ENCODE assay signal across 8 cellular contexts in genomic region chr19:11434703-11435056, GRCh38. TPM values are rescaled to one million over a fixed set of nuclear protein-coding genes. Genes with fewer than 3 reads are reported as not detected.
A peak's percentile ranks its signal among the peaks of the same experiment; 100 is the strongest.
DNase-seq lines count a peak whose midpoint lies in the region; ATAC-seq, FAIRE-seq and TF ChIP-seq lines count a peak whose summit lies in the region.

No MANE protein-coding gene starts in this region.

- FAIRE-seq in D721Med (lab: Jason Lieb, UNC), result no peak

- TF ChIP-seq CTCF in chondrocyte (IDR thresholded peaks at IDR 0.05) (no peak), nephron (IDR thresholded peaks at IDR 0.05; ENCODE audit: unreplicated experiment in 3 of 3) (no peak), D721Med (IDR thresholded peaks at IDR 0.05; ENCODE audit: insufficient read depth, missing control alignments) (no peak)

- ATAC-seq in HG03520 (IDR thresholded peaks at IDR 0.05; ENCODE audit: unreplicated experiment), result no peak

- H3K36me3 ChIP-seq in HUES48 (ENCODE audit: control insufficient read depth, insufficient read depth, low read length), result peaks cover 31% of the 10 kb centered on the region

- H3K27me3 Mint-ChIP-seq in T-helper 1 cell treated with Interleukin-12 subunit alpha and Interleukin-12 subunit beta and Interleukin-4 antibody, amounts not matched to agents 30 μg/mL and 1 μg/mL, for 36 hours (ENCODE audit: low read depth), result peaks cover 4% of the 10 kb centered on the region
- H3K27me3 Mint-ChIP-seq in chondrocyte (ENCODE audit: low read depth) (no peaks in the 10 kb centered on the region), nephron (ENCODE audit: low read depth) (no peaks in the 10 kb centered on the region)

- H3K4me3 ChIP-seq in HUES48 (ENCODE audit: low read depth, low read length), result peak overlapping the region; percentile 58

- peaks cover 14% of the 10 kb centered on the region for H3K4me1 Mint-ChIP-seq in T-helper 1 cell treated with Interleukin-12 subunit alpha and Interleukin-12 subunit beta and Interleukin-4 antibody, amounts not matched to agents 30 μg/mL and 1 μg/mL, for 36 hours (ENCODE audit: low read depth)
- H3K4me1 Mint-ChIP-seq in chondrocyte (ENCODE audit: low read depth), result peaks cover 21% of the 10 kb centered on the region
- peaks cover 12% of the 10 kb centered on the region for H3K4me1 Mint-ChIP-seq in nephron

- H3K27ac Mint-ChIP-seq in T-helper 1 cell treated with Interleukin-12 subunit alpha and Interleukin-12 subunit beta and Interleukin-4 antibody, amounts not matched to agents 30 μg/mL and 1 μg/mL, for 36 hours, result peak overlapping the region; percentile 99
- H3K27ac Mint-ChIP-seq in chondrocyte (ENCODE audit: unreplicated experiment), result peak overlapping the region; percentile 96
- peak overlapping the region; percentile 89 to 98 (median 97) for H3K27ac Mint-ChIP-seq in nephron

- H3K9me3 Mint-ChIP-seq in T-helper 1 cell treated with Interleukin-12 subunit alpha and Interleukin-12 subunit beta and Interleukin-4 antibody, amounts not matched to agents 30 μg/mL and 1 μg/mL, for 36 hours, result no peaks in the 10 kb centered on the region
- H3K9me3 Mint-ChIP-seq in chondrocyte (ENCODE audit: low read depth), result no peaks in the 10 kb centered on the region
- no peaks in the 10 kb centered on the region for H3K9me3 Mint-ChIP-seq in nephron

- DNase-seq in T-helper 1 cell (no peak), chondrocyte (ENCODE audit: low spot score) (no peak), D721Med (ENCODE audit: insufficient read length, low spot score) (no peak)
- DNase-seq in stimulated activated CD4-positive, alpha-beta T cell treated with anti-CD3 and anti-CD28 coated beads, Interleukin-4, amount 100 ng/mL, for 1 hour, result no peak

- peak overlapping the region; percentile 100 for H3K4me3 Mint-ChIP-seq in T-helper 1 cell treated with Interleukin-12 subunit alpha and Interleukin-12 subunit beta and Interleukin-4 antibody, amounts not matched to agents 30 μg/mL and 1 μg/mL, for 36 hours
- peak overlapping the region; percentile 100 for H3K4me3 Mint-ChIP-seq in chondrocyte (ENCODE audit: unreplicated experiment)
- peak overlapping the region; percentile 99 to 100 (median 100) for H3K4me3 Mint-ChIP-seq in nephron

- peak overlapping the region; percentile 13 for H3K27ac ChIP-seq in HUES48 (ENCODE audit: low read depth, low read length)

- no peaks in the 10 kb centered on the region for H3K27me3 ChIP-seq in HUES48 (ENCODE audit: control insufficient read depth, insufficient read depth, low read length)

- no peak overlapping the region for H3K9ac ChIP-seq in HUES48 (ENCODE audit: low read depth, low read length)

- H3K9me3 ChIP-seq in HUES48 (ENCODE audit: control insufficient read depth, insufficient read depth, low read length), result no peaks in the 10 kb centered on the region

- H3K4me1 ChIP-seq in HUES48 (ENCODE audit: control insufficient read depth, insufficient read depth, low read length), result peaks cover 11% of the 10 kb centered on the region

- peaks cover 13% of the 10 kb centered on the region for H3K36me3 Mint-ChIP-seq in T-helper 1 cell treated with Interleukin-12 subunit alpha and Interleukin-12 subunit beta and Interleukin-4 antibody, amounts not matched to agents 30 μg/mL and 1 μg/mL, for 36 hours (ENCODE audit: low read depth)
- H3K36me3 Mint-ChIP-seq in chondrocyte (ENCODE audit: low read depth) (peaks cover 2% of the 10 kb centered on the region), nephron (ENCODE audit: low read depth) (peaks cover 26% of the 10 kb centered on the region)

RNA-seq across cellular contexts. Expression of gene ODAD3, which starts 0.2 kb away (rescaled TPM):
- total RNA-seq in chondrocyte, result 0.15 to 0.68 TPM (median 0.31 TPM) in 3 replicates

RNA-seq across cellular contexts. Expression of gene PRKCSH, which starts 0.8 kb away (rescaled TPM):
- 309 to 330 TPM (median 318 TPM) in 3 replicates for total RNA-seq in chondrocyte

RNA-seq across cellular contexts. Expression of gene RGL3, which starts 15.6 kb away (rescaled TPM):
- 0.70 to 0.97 TPM in 2 of 3 replicates, not detected in the other for total RNA-seq in chondrocyte

RNA-seq across cellular contexts. Expression of gene ELAVL3, which starts 46.2 kb away (rescaled TPM):
- 0.07 TPM in 1 of 3 replicates, not detected in the others for total RNA-seq in chondrocyte

RNA-seq across cellular contexts. Expression of gene EPOR, which starts 50.6 kb away (rescaled TPM):
- total RNA-seq in chondrocyte, result 1.4 to 2.8 TPM (median 2.6 TPM) in 3 replicates
